18 cellular contexts compared by ENCODE assay signal in the genomic region with DNA sequence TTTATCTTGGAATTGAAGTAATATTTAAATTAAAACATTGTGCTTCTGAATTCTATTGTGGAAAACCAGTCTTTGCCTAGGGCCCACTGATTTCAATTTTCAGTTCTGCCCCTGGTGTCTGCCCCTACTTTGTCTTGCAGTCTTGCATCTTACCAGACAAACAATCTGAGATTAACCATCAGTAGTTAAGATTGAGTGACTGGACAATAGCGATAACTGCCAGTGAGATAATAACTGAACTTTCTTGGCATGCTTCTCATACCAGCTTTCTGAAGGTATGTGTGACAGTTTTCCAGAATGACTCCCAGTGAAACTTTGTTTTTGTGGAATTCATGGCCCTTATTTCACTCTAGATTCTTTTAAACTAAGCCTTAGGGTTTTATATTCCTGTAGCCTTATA. TPM values are rescaled to one million over a fixed set of nuclear protein-coding genes. Genes with fewer than 3 reads are reported as not detected.
"Had no signal": no experiment of that assay in that cellular context is flagged by ENCODE, and none has a peak within 500 bp of the region (broad histone marks: within the 10 kb centered on the region; RNA-seq: fewer than 3 reads in every experiment).

No MANE protein-coding gene starts in this region.

- H3K4me1 ChIP-seq: ascending aorta, gastroesophageal sphincter, neural progenitor cell, parathyroid adenoma, stomach had no signal

- H3K9ac ChIP-seq: neural progenitor cell, parathyroid adenoma had no signal

- DNase-seq: activated CD4-positive, alpha-beta T cell treated with anti-CD3 and anti-CD28 coated beads, Interleukin-2, amount 50 U/mL, for 4 hours; activated CD4-positive, CD25-positive, alpha-beta regulatory T cell treated with anti-CD3 and anti-CD28 coated beads, Interleukin-2, amount 50 U/mL, for 72 hours; activated CD8-positive, alpha-beta memory T cell treated with anti-CD3 and anti-CD28 coated beads, Interleukin-2, amount 10 ng/mL, durations not matched to agents 7 days and 5 days; activated gamma-delta T cell treated with Interleukin-2 at 50 U/mL for 16 hours; activated naive CD8-positive, alpha-beta T cell treated with anti-CD3 and anti-CD28 coated beads, Interleukin-2, amount 10 ng/mL, durations not matched to agents 7 days and 5 days; activated T-cell treated with anti-CD3 and anti-CD28 coated beads, Interleukin-2, amount 50 U/mL, for 4 hours; effector CD4-positive, alpha-beta T cell; retina; small intestine; stomach had no signal

- ATAC-seq: activated CD8-positive, alpha-beta memory T cell treated with anti-CD3 and anti-CD28 coated beads, Interleukin-2, amount 10 ng/mL, durations not matched to agents 7 days and 5 days; activated T-cell treated with anti-CD3 and anti-CD28 coated beads, Interleukin-2, amount 50 U/mL, for 4 hours; gastroesophageal sphincter had no signal

- H3K27ac ChIP-seq: ascending aorta, gastroesophageal sphincter, neural progenitor cell, parathyroid adenoma, stomach had no signal

- H3K79me2 ChIP-seq: parathyroid adenoma had no signal

- H2AFZ ChIP-seq: neural progenitor cell had no signal

- H3K4me3 ChIP-seq: ascending aorta, gastroesophageal sphincter, neural progenitor cell, stomach, thoracic aorta had no signal

- FAIRE-seq: colon, small intestine had no signal

- H3K4me2 ChIP-seq: neural progenitor cell had no signal

- H3K27me3 ChIP-seq: ascending aorta, gastroesophageal sphincter, neural progenitor cell, stomach had no signal

- H3K9me3 ChIP-seq: ascending aorta, gastroesophageal sphincter, stomach, thoracic aorta had no signal

- H3K36me3 ChIP-seq: ascending aorta, gastroesophageal sphincter, neural progenitor cell, stomach, thoracic aorta had no signal

RNA-seq across cellular contexts. Expression of a gene that starts 53.5 kb away (rescaled TPM):
- total RNA-seq: cardiac septum, mesenteric fat pad had no signal
